Comparison of ENCODE assay signal across 12 cellular contexts in genomic region chr11:63563201-63564055, GRCh38. TPM values are rescaled to one million over a fixed set of nuclear protein-coding genes. Genes with fewer than 3 reads are reported as not detected.
A peak's percentile ranks its signal among the peaks of the same experiment; 100 is the strongest.
DNase-seq lines count a peak whose midpoint lies in the region; ATAC-seq, FAIRE-seq and TF ChIP-seq lines count a peak whose summit lies in the region.
"Had no signal": no experiment of that assay in that cellular context is flagged by ENCODE, and none has a peak within 500 bp of the region (broad histone marks: within the 10 kb centered on the region; RNA-seq: fewer than 3 reads in every experiment).

PLAAT2 (minus strand) TSS chr11:63563379; CDS start chr11:63563324, 55 bp downstream.

- no peaks in the 10 kb centered on the region for H3K79me2 ChIP-seq in GM12878 (ENCODE audit: control insufficient read depth, insufficient read depth, low read length)
- no peaks in the 10 kb centered on the region for H3K79me2 ChIP-seq in SK-N-SH (ENCODE audit: insufficient read depth)

- SMC1A ChIA-PET in GM12878 (lab: Charles Lee; ENCODE audit: uncharacterized antibody, unreplicated experiment), result interaction anchor here (0.6 to 1.8 kb wide), 4 partner anchors 8 to 83 kb away, joined by 3 to 8 read pairs (median 4); partner anchors contain the start of gene PLAAT4

- FAIRE-seq in GM12878 (lab: Jason Lieb, UNC), result no peak

- no peak within 1 kb of the TSS for H3K4me3 ChIP-seq in CD8-positive, alpha-beta memory T cell (ENCODE audit: low read length)
- H3K4me3 ChIP-seq in GM12878 (no peak within 1 kb of the TSS; the same call in 1 of the 2 replicates), muscle layer of duodenum (ENCODE audit: low read depth in 1 of 2, low read length in 2 of 2) (no peak within 1 kb of the TSS), SK-N-SH (ENCODE audit: low read depth in 2 of 2, low read length in 1 of 2) (no peak within 1 kb of the TSS)

- intact Hi-C loops in GM12878 (cut with micrococcal nuclease; ENCODE audit: unreplicated experiment), result no loop called here

- no peaks in the 10 kb centered on the region for H3K9me3 ChIP-seq in CD8-positive, alpha-beta memory T cell (ENCODE audit: low read length)
- no peaks in the 10 kb centered on the region for H3K9me3 ChIP-seq in GM12878 (replicated peaks; ENCODE audit: control insufficient read depth, insufficient read depth, low read length)
- H3K9me3 ChIP-seq in muscle layer of duodenum (ENCODE audit: control insufficient read depth in 1 of 2, low read length in 2 of 2), result no peaks in the 10 kb centered on the region
- no peaks in the 10 kb centered on the region for H3K9me3 ChIP-seq in SK-N-SH

- H3K27ac Mint-ChIP-seq in CD8-positive, alpha-beta memory T cell, result peak within 1 kb of the TSS in 7 of 8 donors; percentile 37 to 91 (median 68)
- H3K27ac Mint-ChIP-seq: HFFc6 had no signal

- H3K9ac ChIP-seq in GM12878 (ENCODE audit: control insufficient read depth, insufficient read depth, low read length) (no peak within 1 kb of the TSS), SK-N-SH (no peak within 1 kb of the TSS)

- no peak for TF ChIP-seq RAD21 in GM12878 (IDR thresholded peaks at IDR 0.05; ENCODE audit: insufficient read depth, low read depth, low read length)
- TF ChIP-seq RAD21 in SK-N-SH (IDR thresholded peaks at IDR 0.05; ENCODE audit: low read length), result no peak

- POLR2A ChIA-PET in CD8-positive, alpha-beta memory T cell (lab: Charles Lee), result interaction anchor here (0.6 to 0.9 kb wide), 2 partner anchors 12 to 27 kb away, joined by 3 read pairs; partner anchors contain the start of gene PLAAT4
- POLR2A ChIA-PET in GM12878 (lab: Charles Lee), result interaction anchor here (0.5 to 1.3 kb wide), 5 partner anchors 9 to 809 kb away, joined by 3 to 5 read pairs (median 3); partner anchors contain the start of gene ZBTB3
- POLR2A ChIA-PET in SK-N-SH (lab: Yijun Ruan, JAX), result no interaction called here

- H3K36me3 Mint-ChIP-seq in CD8-positive, alpha-beta memory T cell, result no peaks in the 10 kb centered on the region

- H3K9me2 ChIP-seq in SK-N-SH, result no peaks in the 10 kb centered on the region

- no TSS peak for BruUV-seq in GM12878 (replicated peaks; lab: Mats Ljungman, UMichigan)

- peaks cover 45 to 75% (median 61%) of the 10 kb centered on the region in 3 donors for H3K4me1 Mint-ChIP-seq in CD8-positive, alpha-beta memory T cell

- peaks cover 3% of the 10 kb centered on the region for H3F3A ChIP-seq in SK-N-SH (replicated peaks; ENCODE audit: insufficient read depth)

- no peaks in the 10 kb centered on the region for H4K20me1 ChIP-seq in GM12878 (ENCODE audit: control insufficient read depth, insufficient read depth)
- no peaks in the 10 kb centered on the region for H4K20me1 ChIP-seq in SK-N-SH (ENCODE audit: insufficient read depth)

- H3K36me3 ChIP-seq in CD8-positive, alpha-beta memory T cell (ENCODE audit: insufficient read depth, low read length), result no peaks in the 10 kb centered on the region
- no peaks in the 10 kb centered on the region for H3K36me3 ChIP-seq in GM12878 (ENCODE audit: control insufficient read depth in 2 of 2, insufficient read depth in 2 of 2, low read length in 1 of 2)
- no peaks in the 10 kb centered on the region for H3K36me3 ChIP-seq in muscle layer of duodenum (ENCODE audit: control insufficient read depth in 1 of 2, insufficient read depth in 2 of 2, low read length in 2 of 2)
- no peaks in the 10 kb centered on the region for H3K36me3 ChIP-seq in SK-N-SH (replicated peaks in 1 of 2; ENCODE audit: control insufficient read depth in 1 of 2, insufficient read depth in 2 of 2, low read length in 1 of 2)

- H3K27ac ChIP-seq in CD8-positive, alpha-beta memory T cell (ENCODE audit: low read depth, low read length), result no peak within 1 kb of the TSS
- H3K27ac ChIP-seq in GM12878 (ENCODE audit: control insufficient read depth, insufficient read depth) (peak within 1 kb of the TSS; percentile 66), muscle layer of duodenum (ENCODE audit: low read length) (peak within 1 kb of the TSS; percentile 21), SK-N-SH (ENCODE audit: low read depth in 2 of 2, low read length in 1 of 2) (no peak within 1 kb of the TSS)
- H3K27ac ChIP-seq: C4-2B had no signal

- in situ Hi-C loops in GM12878 (cut with MboI), result no loop called here

- DNase-seq in CD8-positive, alpha-beta memory T cell, result no peak
- DNase-seq in GM12878 (ENCODE audit: low read depth, low spot score), result no peak
- no peak for DNase-seq in SK-N-SH
- DNase-seq in SIG-M5 (lab: John Stamatoyannopoulos, UW), result no peak
- DNase-seq in SIG-M5 treated with dmso at 0.1 percent for 504 hours (lab: John Stamatoyannopoulos, UW; ENCODE audit: unreplicated experiment), result no peak
- no peak for DNase-seq in NCI-H526 (lab: John Stamatoyannopoulos, UW)
- DNase-seq: HFFc6, NCI-H446, right cardiac atrium had no signal

- H3K9me3 Mint-ChIP-seq in CD8-positive, alpha-beta memory T cell, result no peaks in the 10 kb centered on the region
- H3K9me3 Mint-ChIP-seq: HFFc6 had no signal

- TF ChIP-seq CTCF in GM12878 (IDR thresholded peaks at IDR 0.05 in 2 of 3, conservative IDR thresholded peaks at IDR 0.05 in 1 of 3; ENCODE audit: control insufficient read depth in 2 of 3, extremely low read depth in 1 of 3, insufficient read depth in 1 of 3, low read depth in 3 of 3, low read length in 3 of 3) (no peak), SK-N-SH (IDR thresholded peaks at IDR 0.05) (no peak)

- 47% methylated on average over 9 of the region's 13 CpGs for WGBS in GM12878 (ENCODE audit: insufficient coverage, insufficient replicate concordance, low lambda C conversion rate, missing lambda C conversion rate)
- WGBS in SK-N-SH (ENCODE audit: low lambda C conversion rate), result 89% methylated on average over 13 of the region's 13 CpGs

- H2AFZ ChIP-seq in GM12878 (ENCODE audit: control insufficient read depth, low read depth, low read length) (peak within 1 kb of the TSS; percentile 71), SK-N-SH (ENCODE audit: low read depth) (no peak within 1 kb of the TSS)

- peaks cover 52% of the 10 kb centered on the region for H3K4me1 ChIP-seq in CD8-positive, alpha-beta memory T cell (ENCODE audit: insufficient read depth, low read length)
- H3K4me1 ChIP-seq in GM12878 (ENCODE audit: control insufficient read depth, insufficient read depth, low read length) (peaks cover 48% of the 10 kb centered on the region), muscle layer of duodenum (ENCODE audit: control insufficient read depth in 1 of 2, insufficient read depth in 2 of 2, low read length in 2 of 2) (peaks cover 2 to 4% of the 10 kb centered on the region in 2 donors), SK-N-SH (ENCODE audit: control insufficient read depth in 1 of 2, insufficient read depth in 2 of 2, low read depth in 1 of 2, low read length in 1 of 2) (peaks cover 5% of the 10 kb centered on the region in 2 experiments; a peak in 2 of 4 replicates)

- CTCF ChIA-PET in CD8-positive, alpha-beta memory T cell (lab: Charles Lee), result interaction anchor here (1.2 to 3.6 kb wide), 3 partner anchors 9 to 84 kb away, joined by 3 to 14 read pairs (median 6); no protein-coding TSS in a partner anchor
- CTCF ChIA-PET in GM12878 (lab: Yijun Ruan, JAX), result interaction anchor here (0.6 to 3.7 kb wide), 4 partner anchors 72 to 627 kb away, joined by 3 to 12 read pairs (median 4); no protein-coding TSS in a partner anchor
- CTCF ChIA-PET in SK-N-SH (lab: Yijun Ruan, JAX), result interaction anchor here (1.6 kb wide), 1 partner anchor 76 kb away, joined by 4 read pairs; no protein-coding TSS in a partner anchor

- peak within 1 kb of the TSS; percentile 95 for H3K4me2 ChIP-seq in GM12878 (ENCODE audit: control insufficient read depth, insufficient read depth)
- no peak within 1 kb of the TSS for H3K4me2 ChIP-seq in SK-N-SH

- RAD21 ChIA-PET in GM12878 (lab: Charles Lee; ENCODE audit: unreplicated experiment), result interaction anchor here (0.5 to 3.9 kb wide), 6 partner anchors 26 to 84 kb away, joined by 3 to 16 read pairs (median 5); partner anchors contain the start of gene PLAAT4

- ATAC-seq in GM21515 (IDR thresholded peaks at IDR 0.05; ENCODE audit: unreplicated experiment) (peak; percentile 5), GM12878 (peak; percentile 3)
- ATAC-seq: right cardiac atrium had no signal

- no peaks in the 10 kb centered on the region for H3K27me3 ChIP-seq in CD8-positive, alpha-beta memory T cell (ENCODE audit: insufficient read depth, low read length, poor library complexity, severe bottlenecking)
- H3K27me3 ChIP-seq in GM12878 (replicated peaks in 1 of 2; ENCODE audit: control insufficient read depth in 2 of 2, insufficient read depth in 2 of 2, low read length in 1 of 2) (no peaks in the 10 kb centered on the region), muscle layer of duodenum (ENCODE audit: low read depth, low read length) (no peaks in the 10 kb centered on the region), SK-N-SH (ENCODE audit: insufficient read depth) (no peaks in the 10 kb centered on the region)

- no peak for TF ChIP-seq POLR2A in GM12878 (IDR thresholded peaks at IDR 0.05; ENCODE audit: low read depth, low read length)

- no peak for TF ChIP-seq EP300 in GM12878 (IDR thresholded peaks at IDR 0.05; ENCODE audit: borderline replicate concordance in 1 of 2, control insufficient read depth in 1 of 2, low read depth in 2 of 2, low read length in 2 of 2)
- TF ChIP-seq EP300 in SK-N-SH (IDR thresholded peaks at IDR 0.05; ENCODE audit: borderline replicate concordance in 1 of 2, low read depth in 1 of 2, low read length in 1 of 2), result no peak

- peaks cover 0 to 1% of the 10 kb centered on the region in 2 donors for H3K27me3 Mint-ChIP-seq in CD8-positive, alpha-beta memory T cell

- peak within 1 kb of the TSS in 5 of 7 donors; percentile 3 to 70 (median 30) for H3K4me3 Mint-ChIP-seq in CD8-positive, alpha-beta memory T cell
- H3K4me3 Mint-ChIP-seq: HFFc6 had no signal

RNA-seq across cellular contexts. Expression of gene PLAAT2, which starts in this region (rescaled TPM):
- total RNA-seq in CD8-positive, alpha-beta memory T cell, result under 1 TPM in 1 of 2 experiments, not detected in 1; 0.31 TPM
- not detected for polyA plus RNA-seq in CD8-positive, alpha-beta memory T cell
- 1.1 and 1.7 TPM in 2 replicates for total RNA-seq in GM12878 (2013; cell fraction: nucleolus; rRNA removed)
- total RNA-seq in GM12878 (2014; rRNA removed) (8.2 and 8.5 TPM in 2 replicates), GM12878 (2014; rRNA removed; fragmentation: Illumina TruSeq; extraction: Trizol) (8.2 and 8.6 TPM in 2 replicates), GM12878 (2021) (4.6 and 5.2 TPM in 2 replicates)
- polyA plus RNA-seq in GM12878 (2011; ENCODE audit: low read depth), result 21.4 TPM
- polyA plus RNA-seq in GM12878 (2011; rRNA removed) (2.5 and 4.6 TPM in 2 replicates), GM12878 (2014; fragmentation: Illumina TruSeq; extraction: Trizol) (10.8 and 13.4 TPM in 2 replicates), GM12878 (2014; fragmentation: Nextera tagmentation; extraction: Ambion mirVana) (10 to 100 TPM; 15.7 to 25.9 TPM), GM12878 (2014; rRNA removed) (10.9 and 11.5 TPM in 2 replicates), GM12878 (2016; fragmentation: Nextera tagmentation; extraction: Ambion mirVana) (1 to 10 TPM; 5.6 to 5.9 TPM), SK-N-SH (2012; rRNA removed) (0.19 and 0.53 TPM in 2 replicates)
- polyA plus RNA-seq in GM12878 (2011; cell fraction: cytosol; rRNA removed), result 4.8 and 7.6 TPM in 2 replicates
- polyA plus RNA-seq in GM12878 (2011; cell fraction: nucleus; rRNA removed), result 2.0 and 2.5 TPM in 2 replicates
- polyA plus RNA-seq in GM12878 (2012), result 6.3 and 17.6 TPM in 2 replicates
- polyA minus RNA-seq in GM12878 (2011; rRNA and poly(A)+ RNA removed), result 1.8 and 3.9 TPM in 2 replicates
- not detected in 2 replicates for polyA minus RNA-seq in GM12878 (2011; cell fraction: cytosol; rRNA and poly(A)+ RNA removed)
- not detected in 2 replicates for polyA minus RNA-seq in GM12878 (2011; cell fraction: nucleus; rRNA and poly(A)+ RNA removed)
- 0.05 and 0.16 TPM in 2 replicates for polyA plus RNA-seq in SK-N-SH (2012; cell fraction: cytosol; rRNA removed)
- 1.3 and 1.4 TPM in 2 replicates for polyA plus RNA-seq in SK-N-SH (2012; cell fraction: nucleus; rRNA removed)
- total RNA-seq: HFFc6 had no signal

Comparison
In these comparisons a context has a peak if more than half of its experiments do, and no peak if none do; other contexts are left out.
1. H3K27ac ChIP-seq: peak in GM12878 (single experiment) and muscle layer of duodenum (single experiment); none in CD8-positive, alpha-beta memory T cell (single experiment) and SK-N-SH (0 of 2).